Comparison of ENCODE assay signal across 13 cellular contexts in the genomic region with DNA sequence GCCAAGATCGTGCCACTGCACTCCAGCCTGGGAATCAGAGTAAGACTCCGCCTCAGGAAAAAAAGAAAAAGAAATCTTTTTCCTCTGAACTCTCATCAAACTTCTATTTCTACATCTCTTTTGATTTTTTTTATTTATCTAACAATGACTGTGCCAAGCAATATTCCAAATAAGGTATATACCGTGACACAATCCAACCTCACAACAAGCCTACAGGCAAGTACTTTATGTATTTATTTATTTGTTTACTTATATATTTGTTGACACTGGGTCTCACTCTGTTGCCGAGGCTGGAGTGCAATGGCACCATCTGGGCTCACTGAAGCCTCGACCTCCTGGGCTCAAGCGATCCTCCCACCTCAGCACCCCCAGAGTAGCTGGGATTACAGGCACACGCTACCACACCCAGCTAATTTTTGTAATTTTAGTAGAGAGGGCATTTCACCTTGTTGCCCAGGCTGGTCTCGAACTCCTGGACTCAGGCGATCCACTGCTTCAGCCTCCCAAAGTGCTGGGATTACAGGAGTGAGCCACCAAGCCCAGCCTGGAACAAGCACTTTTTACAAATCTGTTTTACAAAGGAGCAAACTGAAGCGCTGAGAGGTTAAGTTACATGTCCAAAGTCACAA.
DNase-seq lines count a peak whose midpoint lies in the region; ATAC-seq and TF ChIP-seq lines count a peak whose summit lies in the region.
"Had no signal": no experiment of that assay in that cellular context is flagged by ENCODE, and none has a peak within 500 bp of the region (broad histone marks: within the 10 kb centered on the region; RNA-seq: fewer than 3 reads in every experiment).

No MANE protein-coding gene starts in this region.

- intact Hi-C loops in IMR-90 (cut with micrococcal nuclease) = loop anchor here (10.0 kb wide), 1 partner anchor 190 kb away; no protein-coding TSS in a partner anchor

- H3K27me3 ChIP-seq in IMR-90 (ENCODE audit: control insufficient read depth, insufficient read depth, low read length) (no peaks in the 10 kb centered on the region), brain microvascular endothelial cell (replicated peaks) (no peaks in the 10 kb centered on the region), liver (ENCODE audit: control insufficient read depth in 4 of 4, insufficient read depth in 4 of 4, low read length in 3 of 4) (no peaks in the 10 kb centered on the region), thoracic aorta (replicated peaks; ENCODE audit: insufficient read depth) (no peaks in the 10 kb centered on the region)

- no peak overlapping the region for H2AFZ ChIP-seq in IMR-90 (replicated peaks; ENCODE audit: low read length, poor library complexity)

- peak overlapping the region; percentile 96 for H2BK20ac ChIP-seq in IMR-90 (ENCODE audit: low read depth, low read length)

- H2BK15ac ChIP-seq in IMR-90 (ENCODE audit: low read depth, low read length) = peak overlapping the region; percentile 89; the same call in 2 of the 3 replicates

- H2BK120ac ChIP-seq in IMR-90 (ENCODE audit: low read depth, low read length) = peak overlapping the region; percentile 98

- BruUV-seq in IMR-90 (replicated peaks; lab: Mats Ljungman, UMichigan) = no TSS peak

- WGBS in IMR-90 (ENCODE audit: extremely low coverage in 2 of 2, insufficient read length in 1 of 2), 2 experiments = 87% methylated on average over 3 of the region's 10 CpGs; no CpG with 5 or more reads in 1 of the 2 experiments
- WGBS in liver = 77% methylated on average over 10 of the region's 10 CpGs

- TF ChIP-seq RAD21 in IMR-90 (IDR thresholded peaks at IDR 0.05; ENCODE audit: low read length) (no peak), liver (IDR thresholded peaks at IDR 0.05) (no peak)

- ATAC-seq in IMR-90 (ENCODE audit: low read depth) (no peak), thoracic aorta (ENCODE audit: insufficient number of reproducible peaks, low FRiP score, low read depth) (no peak), GM21717 (IDR thresholded peaks at IDR 0.05; ENCODE audit: unreplicated experiment) (no peak)

- peak overlapping the region; percentile 89 for H2AK5ac ChIP-seq in IMR-90 (ENCODE audit: low read depth, low read length)

- H4K5ac ChIP-seq in IMR-90 (ENCODE audit: low read depth, low read length) = peak overlapping the region; percentile 93

- CTCF ChIA-PET in IMR-90 (lab: Yijun Ruan, JAX) = interaction anchor here (1.2 to 1.6 kb wide), 2 partner anchors 8 to 113 kb away, joined by 4 to 5 read pairs; no protein-coding TSS in a partner anchor

- H3K27ac ChIP-seq in IMR-90 (ENCODE audit: insufficient read depth, low read length) (peak overlapping the region; percentile 72), brain microvascular endothelial cell (peak overlapping the region; percentile 98), liver (ENCODE audit: low read depth in 1 of 2, low read length in 2 of 2) (peak overlapping the region; percentile 89 to 97), thoracic aorta (peak overlapping the region; percentile 79 to 94)
- H3K27ac ChIP-seq: SK-N-MC had no signal

- H3K4me2 ChIP-seq in IMR-90 (ENCODE audit: low read depth, low read length) = no peak overlapping the region

- DNase-seq in IMR-90 = no peak
- DNase-seq in brain microvascular endothelial cell = no peak
- no peak for DNase-seq in thoracic aorta (ENCODE audit: low spot score)
- DNase-seq in NCI-H128 (lab: John Stamatoyannopoulos, UW; ENCODE audit: unreplicated experiment) = no peak
- no peak for DNase-seq in NCI-H345 (lab: John Stamatoyannopoulos, UW)
- DNase-seq: activated B cell treated with CpG ODN at 0.5 μM for 24 hours; activated effector memory CD4-positive, alpha-beta T cell treated with anti-CD3 and anti-CD28 coated beads, Interleukin-2, amount 50 U/mL, for 16 hours; kidney; NCI-H146; NCI-H748 treated with DMSO at 0.1 percent for 48 hours had no signal

- no peaks in the 10 kb centered on the region for H3K9me1 ChIP-seq in IMR-90 (ENCODE audit: insufficient read depth, low read length)

- peak overlapping the region; percentile 76; the same call in 1 of the 2 replicates for H3K23ac ChIP-seq in IMR-90 (ENCODE audit: low read depth, low read length)

- no peak for TF ChIP-seq POLR2A in IMR-90 (IDR thresholded peaks at IDR 0.05; ENCODE audit: low read depth, low read length)

- no peaks in the 10 kb centered on the region for H4K20me1 ChIP-seq in IMR-90 (ENCODE audit: insufficient read depth, low read length)

- peak overlapping the region; percentile 93 for H3K4ac ChIP-seq in IMR-90 (ENCODE audit: low read depth, low read length)

- H3K14ac ChIP-seq in IMR-90 (replicated peaks; ENCODE audit: low read depth, low read length) = peak overlapping the region; percentile 91

- peak overlapping the region; percentile 89 for H3K18ac ChIP-seq in IMR-90 (ENCODE audit: low read depth, low read length)

- peak overlapping the region; percentile 2 to 84; a peak in 3 of 4 replicates for H4K8ac ChIP-seq in IMR-90 (ENCODE audit: low read depth in 2 of 2, low read length in 2 of 2)

- H3K4me1 ChIP-seq in IMR-90 (ENCODE audit: control insufficient read depth, insufficient read depth, low read length) (peaks cover 18% of the 10 kb centered on the region), liver (ENCODE audit: control insufficient read depth in 4 of 4, insufficient read depth in 4 of 4, low read length in 3 of 4) (peaks cover 0 to 19% (median 7%) of the 10 kb centered on the region in 4 donors), thoracic aorta (ENCODE audit: control insufficient read depth in 1 of 2, low read depth in 2 of 2) (peaks cover 38 to 55% of the 10 kb centered on the region in 2 donors)

- peak overlapping the region; percentile 93 for H2BK5ac ChIP-seq in IMR-90 (ENCODE audit: low read depth, low read length, poor library complexity, severe bottlenecking)

- peaks cover 9 to 32% of the 10 kb centered on the region in 2 experiments; a peak in 3 of 4 replicates for H3K79me1 ChIP-seq in IMR-90 (ENCODE audit: low read depth in 1 of 2, low read length in 2 of 2)

- no peak for TF ChIP-seq CTCF in IMR-90 (conservative IDR thresholded peaks at IDR 0.05; ENCODE audit: low read depth, low read length)
- no peak for TF ChIP-seq CTCF in brain microvascular endothelial cell (IDR thresholded peaks at IDR 0.05; ENCODE audit: low read depth, low read length, missing control alignments)
- no peak for TF ChIP-seq CTCF in liver (IDR thresholded peaks at IDR 0.05; ENCODE audit: low read depth, low read length, missing input control)
- TF ChIP-seq CTCF in thoracic aorta (IDR thresholded peaks at IDR 0.05) = no peak

- H3K56ac ChIP-seq in IMR-90 (ENCODE audit: extremely low read depth, insufficient read depth, low read length) = no peak overlapping the region

- H3K9me3 ChIP-seq in IMR-90 (ENCODE audit: control insufficient read depth, insufficient read depth, low read length) (no peaks in the 10 kb centered on the region), liver (ENCODE audit: control insufficient read depth in 4 of 4, low read length in 3 of 4) (no peaks in the 10 kb centered on the region), thoracic aorta (no peaks in the 10 kb centered on the region)

- H3K9ac ChIP-seq in IMR-90 (ENCODE audit: low read depth, low read length) (no peak overlapping the region), liver (ENCODE audit: low read depth in 1 of 2, low read length in 2 of 2) (peak overlapping the region in 1 of 2 donors; percentile 60)

- H3K36me3 ChIP-seq in IMR-90 (ENCODE audit: control insufficient read depth, insufficient read depth, low read length) = no peaks in the 10 kb centered on the region
- H3K36me3 ChIP-seq in brain microvascular endothelial cell (replicated peaks) = no peaks in the 10 kb centered on the region
- H3K36me3 ChIP-seq in liver (ENCODE audit: control insufficient read depth in 4 of 4, insufficient read depth in 3 of 4, low read depth in 1 of 4, low read length in 3 of 4) = no peaks in the 10 kb centered on the region
- H3K36me3 ChIP-seq in thoracic aorta = no peaks in the 10 kb centered on the region

- dilution Hi-C loops in IMR-90 (cut with HindIII; ENCODE audit: low sequenced_read_pairs, unreplicated experiment) = loop anchor here (25.0 kb wide), 1 partner anchor 132 kb away; no protein-coding TSS in a partner anchor

- peak overlapping the region; percentile 31 for H2AK9ac ChIP-seq in IMR-90 (replicated peaks; ENCODE audit: low read depth, low read length, poor library complexity)

- in situ Hi-C loops in IMR-90 (cut with MboI; ENCODE audit: low sequenced_read_pairs) (loop anchor here (25.0 kb wide), 1 partner anchor 1818 kb away; the partner anchor contains the start of gene PRC1), brain microvascular endothelial cell (cut with HindIII; ENCODE audit: low pct_ligation_motif_present, low sequenced_read_pairs) (no loop called here)

- H3K4me3 ChIP-seq in IMR-90 (ENCODE audit: insufficient read depth, low read depth, low read length) (no peak overlapping the region), brain microvascular endothelial cell (ENCODE audit: low read depth, low read length) (no peak overlapping the region), liver (ENCODE audit: low read depth in 1 of 3, low read length in 3 of 3) (no peak overlapping the region), thoracic aorta (no peak overlapping the region)
- H3K4me3 ChIP-seq: SK-N-MC had no signal

- peak overlapping the region; percentile 97 for H4K91ac ChIP-seq in IMR-90 (ENCODE audit: insufficient read depth, low read depth, low read length)

- POLR2A ChIA-PET in IMR-90 (lab: Charles Lee; ENCODE audit: unreplicated experiment) = no interaction called here

TF ChIP-seq in IMR-90, 13 proteins besides CTCF, POLR2A, EP300 and RAD21 (continues in another document):
- TF ChIP-seq BHLHE40 (IDR thresholded peaks at IDR 0.05; ENCODE audit: low read depth, low read length) (no peak), MAZ (IDR thresholded peaks at IDR 0.05; ENCODE audit: borderline replicate concordance, low read depth, low read length) (no peak), CHD1 (IDR thresholded peaks at IDR 0.05; ENCODE audit: low read depth, low read length) (no peak)

TF ChIP-seq in liver, 16 proteins besides CTCF, POLR2A, EP300 and RAD21:
- no peak for TF ChIP-seq FOXA1 (IDR thresholded peaks at IDR 0.05)
- TF ChIP-seq MAX (IDR thresholded peaks at IDR 0.05) = no peak
- no peak for TF ChIP-seq HNF4A (conservative IDR thresholded peaks at IDR 0.05)
- no peak for TF ChIP-seq EGR1 (IDR thresholded peaks at IDR 0.05; ENCODE audit: low read depth in 2 of 2)
- no peak for TF ChIP-seq TAF1 (conservative IDR thresholded peaks at IDR 0.05)
- no peak for TF ChIP-seq NR2F2 (IDR thresholded peaks at IDR 0.05)
- TF ChIP-seq JUND (IDR thresholded peaks at IDR 0.05) = no peak
- TF ChIP-seq, protein P1, sequence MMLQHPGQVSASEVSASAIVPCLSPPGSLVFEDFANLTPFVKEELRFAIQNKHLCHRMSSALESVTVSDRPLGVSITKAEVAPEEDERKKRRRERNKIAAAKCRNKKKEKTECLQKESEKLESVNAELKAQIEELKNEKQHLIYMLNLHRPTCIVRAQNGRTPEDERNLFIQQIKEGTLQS (IDR thresholded peaks at IDR 0.05) = no peak
- no peak for TF ChIP-seq YY1 (IDR thresholded peaks at IDR 0.05)
- no peak for TF ChIP-seq RXRA (IDR thresholded peaks at IDR 0.05)
